ENCODE assay signal across 15 cellular contexts in the genomic region with DNA sequence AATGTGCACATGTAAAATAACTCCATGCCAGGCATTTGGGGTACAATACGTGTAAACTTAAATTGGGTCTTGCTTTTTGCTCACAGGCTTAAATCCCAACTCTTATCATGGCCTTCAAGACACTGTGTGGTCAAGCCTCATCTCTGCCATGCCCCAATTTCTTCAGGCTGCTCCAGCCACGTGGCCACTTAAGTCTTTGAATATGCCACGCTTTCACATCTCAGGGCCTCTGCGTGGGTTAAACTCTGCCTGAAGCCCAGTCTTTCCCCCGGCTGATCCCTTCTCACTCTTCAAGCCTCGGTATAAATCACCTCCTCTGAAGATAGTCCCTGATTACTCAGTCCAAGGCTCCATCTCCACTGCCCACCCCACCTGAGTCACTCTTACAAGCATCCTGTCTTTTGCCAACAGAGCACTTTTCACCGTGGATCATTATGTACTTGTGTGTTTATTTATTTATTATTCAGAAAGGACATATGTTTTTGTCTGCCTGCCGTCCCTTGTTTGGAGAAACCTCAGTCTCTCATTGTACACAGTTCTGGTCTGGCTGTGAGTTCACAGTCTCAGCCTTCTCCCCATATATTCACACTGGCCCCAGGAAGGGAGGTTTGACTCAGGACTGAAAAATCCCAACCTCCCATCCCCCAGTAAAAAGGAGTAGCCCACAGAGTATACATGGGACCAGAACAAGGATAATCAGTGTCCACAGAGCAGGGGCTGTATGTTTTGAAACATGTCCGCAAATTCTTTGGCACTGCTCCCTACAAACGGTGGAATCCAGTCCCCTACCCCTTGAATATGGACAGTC.
DNase-seq lines count a peak whose midpoint lies in the region; ATAC-seq, FAIRE-seq and TF ChIP-seq lines count a peak whose summit lies in the region.
"Had no signal": no experiment of that assay in that cellular context is flagged by ENCODE, and none has a peak within 500 bp of the region (broad histone marks: within the 10 kb centered on the region; RNA-seq: fewer than 3 reads in every experiment).

No MANE protein-coding gene starts in this region.

- no TSS peak for BruUV-seq in MCF 10A (replicated peaks; lab: Mats Ljungman, UMichigan)

- POLR2A ChIA-PET in MCF 10A (lab: Yijun Ruan, JAX) = interaction anchor here (1.0 to 2.1 kb wide), 3 partner anchors 17 to 36 kb away, joined by 3 to 26 read pairs (median 8); no protein-coding TSS in a partner anchor

- peak overlapping the region; percentile 94 for H3K27ac Mint-ChIP-seq in MCF 10A (ENCODE audit: low read depth, unreplicated experiment)

- peaks cover 7% of the 10 kb centered on the region for H3K9me3 Mint-ChIP-seq in MCF 10A (ENCODE audit: unreplicated experiment)

- no peaks in the 10 kb centered on the region for H3K4me1 ChIP-seq in breast epithelium
- H3K4me1 ChIP-seq in adrenal gland (replicated peaks in 1 of 2) = no peaks in the 10 kb centered on the region
- no peaks in the 10 kb centered on the region for H3K4me1 ChIP-seq in lower lobe of right lung
- H3K4me1 ChIP-seq: gastrocnemius medialis, uterus had no signal

- TF ChIP-seq POLR2A in breast epithelium (IDR thresholded peaks at IDR 0.05) (no peak), adrenal gland (IDR thresholded peaks at IDR 0.05) (no peak)

- DNase-seq in MCF 10A (ENCODE audit: unreplicated experiment) (peak; percentile 73), breast epithelium (ENCODE audit: low spot score in 2 of 2) (no peak), astrocyte of the cerebellum (ENCODE audit: low read depth) (peak; percentile 70), iris pigment epithelial cell (ENCODE audit: low read depth) (peak; percentile 89), urothelium cell line (ENCODE audit: low spot score) (peak; percentile 96), adrenal gland (no peak), lower lobe of right lung (no peak), NCI-H187 treated with DMSO at 0.1 percent for 48 hours (lab: John Stamatoyannopoulos, UW) (no peak)
- DNase-seq: activated CD8-positive, alpha-beta memory T cell treated with anti-CD3 and anti-CD28 coated beads, Interleukin-2, amount 50 U/mL, for 4 hours; gastrocnemius medialis; MM.1S; sigmoid colon; T-helper 2 cell; uterus had no signal

- CTCF ChIA-PET in MCF 10A (lab: Yijun Ruan, JAX) = interaction anchor here (0.8 to 1.3 kb wide), 2 partner anchors 10 to 17 kb away, joined by 4 to 8 read pairs; no protein-coding TSS in a partner anchor

- no peak for TF ChIP-seq CTCF in MCF 10A (IDR thresholded peaks at IDR 0.05; ENCODE audit: unreplicated experiment)
- no peak for TF ChIP-seq CTCF in breast epithelium (IDR thresholded peaks at IDR 0.05)
- TF ChIP-seq CTCF in astrocyte of the cerebellum (IDR thresholded peaks at IDR 0.05; ENCODE audit: low read depth, low read length, missing control alignments) = no peak
- no peak for TF ChIP-seq CTCF in adrenal gland (IDR thresholded peaks at IDR 0.05)
- TF ChIP-seq CTCF in lower lobe of right lung (IDR thresholded peaks at IDR 0.05) = no peak

- peaks cover 8% of the 10 kb centered on the region for H3K36me3 Mint-ChIP-seq in MCF 10A (ENCODE audit: insufficient read depth, unreplicated experiment)

- intact Hi-C loops in MCF 10A (cut with micrococcal nuclease) = loop anchor here (1.0 to 10.0 kb wide), 3 partner anchors 19 to 58 kb away; no protein-coding TSS in a partner anchor
- intact Hi-C loops in breast epithelium (cut with DNase I; ENCODE audit: low total_unique reads) = no loop called here
- intact Hi-C loops in adrenal gland (cut with DNase I) = no loop called here
- intact Hi-C loops in lower lobe of right lung (cut with DNase I) = no loop called here

- no peak overlapping the region for H3K4me3 Mint-ChIP-seq in MCF 10A (ENCODE audit: unreplicated experiment)

- no peaks in the 10 kb centered on the region for H3K27me3 Mint-ChIP-seq in MCF 10A (ENCODE audit: insufficient read depth, unreplicated experiment)

- H3K27me3 ChIP-seq in breast epithelium (no peaks in the 10 kb centered on the region), adrenal gland (peaks cover 5% of the 10 kb centered on the region), lower lobe of right lung (ENCODE audit: low read depth) (peaks cover 5% of the 10 kb centered on the region)
- H3K27me3 ChIP-seq: sigmoid colon, uterus had no signal

- H3K27ac ChIP-seq in breast epithelium = no peak overlapping the region
- H3K27ac ChIP-seq in adrenal gland = no peak overlapping the region
- no peak overlapping the region for H3K27ac ChIP-seq in lower lobe of right lung
- H3K27ac ChIP-seq: gastrocnemius medialis, sigmoid colon, uterus had no signal

- FAIRE-seq in urothelium cell line (lab: Jason Lieb, UNC) = no peak
- FAIRE-seq: A204.1 had no signal

- H3K36me3 ChIP-seq in breast epithelium (no peaks in the 10 kb centered on the region), adrenal gland (replicated peaks in 1 of 2) (no peaks in the 10 kb centered on the region), lower lobe of right lung (no peaks in the 10 kb centered on the region)
- H3K36me3 ChIP-seq: gastrocnemius medialis, sigmoid colon, uterus had no signal

- peaks cover 60% of the 10 kb centered on the region for H3K4me1 Mint-ChIP-seq in MCF 10A (ENCODE audit: insufficient read depth, unreplicated experiment)

- 57 to 62% (median 58%) methylated on average over 10 of the region's 10 CpGs for WGBS in adrenal gland, 4 donors

- ATAC-seq in lower lobe of right lung = no peak
- ATAC-seq: gastrocnemius medialis had no signal

- H3K4me3 ChIP-seq in breast epithelium (no peak overlapping the region), astrocyte of the cerebellum (ENCODE audit: low read depth, low read length) (no peak overlapping the region), adrenal gland (no peak overlapping the region), lower lobe of right lung (no peak overlapping the region)
- H3K4me3 ChIP-seq: gastrocnemius medialis, sigmoid colon, uterus had no signal

- in situ Hi-C loops in astrocyte of the cerebellum (cut with HindIII; ENCODE audit: low sequenced_read_pairs) = loop anchor here (25.0 kb wide), 1 partner anchor 770 kb away; no protein-coding TSS in a partner anchor

- H3K9me3 ChIP-seq in breast epithelium (no peaks in the 10 kb centered on the region), adrenal gland (replicated peaks in 1 of 3) (no peaks in the 10 kb centered on the region), lower lobe of right lung (no peaks in the 10 kb centered on the region)
- H3K9me3 ChIP-seq: gastrocnemius medialis, uterus had no signal

Comparison
In these comparisons a context has a peak if more than half of its experiments do, and no peak if none do; other contexts are left out.
1. DNase-seq: peak in MCF 10A (single experiment), astrocyte of the cerebellum (single experiment), iris pigment epithelial cell (single experiment) and urothelium cell line (single experiment); none in breast epithelium (0 of 2), adrenal gland (0 of 7), lower lobe of right lung (single experiment) and NCI-H187 treated with DMSO at 0.1 percent for 48 hours (single experiment).